Comparison of ENCODE assay signal across 1 cellular context in the genomic region with DNA sequence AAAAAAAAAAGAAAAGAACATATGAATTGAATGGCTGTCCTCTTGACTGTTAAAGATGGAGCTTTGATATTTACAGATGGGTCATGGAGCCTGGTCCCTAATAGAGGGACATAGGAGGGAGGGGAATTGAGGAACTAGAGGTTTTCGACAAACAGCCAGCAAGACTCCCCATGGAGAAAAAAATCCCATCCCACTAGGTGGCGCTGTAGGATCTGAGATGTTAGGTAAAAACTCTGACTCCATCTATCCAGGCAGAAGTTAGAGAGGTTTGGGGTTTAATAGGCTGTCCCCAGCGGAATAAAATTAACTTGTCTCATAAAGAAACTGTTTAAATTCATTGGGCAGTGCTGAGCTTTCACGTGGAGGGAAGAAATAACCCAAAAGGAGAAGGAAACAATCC.
TF ChIP-seq lines count a peak whose summit lies in the region.

No MANE protein-coding gene starts in this region.

TF ChIP-seq in SK-N-SH treated with all-trans-retinoic acid at 6 μM for 48 hours, 23 proteins besides CTCF, POLR2A, EP300 and RAD21 (continued from another document):
- TF ChIP-seq ZC3H10 (CRISPR knock-in tag; IDR thresholded peaks at IDR 0.05), result no peak
TF ChIP-seq in SK-N-SH treated with all-trans-retinoic acid at 6 μM for 48 hours: peak in this region for 0.
